In genomic region chr11:18330921-18331320, GRCh38 we compare ENCODE assay signal across 1 cellular context.
TF ChIP-seq lines count a peak whose summit lies in the region.

No MANE protein-coding gene starts in this region.

TF ChIP-seq in HEK293, 187 proteins besides CTCF, POLR2A, EP300 and RAD21:
- no peak for TF ChIP-seq ZNF404 (tag by site-specific recombination; IDR thresholded peaks at IDR 0.05)
- TF ChIP-seq MYNN (tag by site-specific recombination; IDR thresholded peaks at IDR 0.05; ENCODE audit: borderline replicate concordance), result no peak
- peak; percentile 46 for TF ChIP-seq PRDM1 (tag by site-specific recombination; IDR thresholded peaks at IDR 0.05)
